In genomic region chr7:156219307-156220077, GRCh38 we compare ENCODE assay signal across 19 cellular contexts.
"Had no signal": no experiment of that assay in that cellular context is flagged by ENCODE, and none has a peak within 500 bp of the region (broad histone marks: within the 10 kb centered on the region; RNA-seq: fewer than 3 reads in every experiment).

No MANE protein-coding gene starts in this region.

- FAIRE-seq: keratinocyte, TTC549 had no signal

- DNase-seq: activated CD4-positive, alpha-beta T cell treated with anti-CD3 and anti-CD28 coated beads, Interleukin-2, amount 50 U/mL, for 4 hours; activated naive CD4-positive, alpha-beta T cell treated with anti-CD3 and anti-CD28 coated beads for 36 hours; activated T-cell treated with anti-CD3 and anti-CD28 coated beads, Interleukin-2, amount 50 U/mL, for 1 hour; body of pancreas; caudate nucleus; dorsolateral prefrontal cortex; foreskin melanocyte; hypothalamus; left ventricle myocardium superior; mucosa of descending colon; naive B cell; sigmoid colon; stimulated activated naive CD4-positive, alpha-beta T cell; thyroid gland; uterus had no signal

- H3K27ac ChIP-seq: body of pancreas, dorsolateral prefrontal cortex, parathyroid adenoma, sigmoid colon, thyroid gland, uterus had no signal

- H3K36me3 ChIP-seq: sigmoid colon, thyroid gland, uterus had no signal

- H3K79me2 ChIP-seq: parathyroid adenoma had no signal

- ATAC-seq: activated T-helper 17 cell treated with anti-CD3 and anti-CD28 coated beads, Interleukin-2, amount 50 U/mL, for 72 hours; body of pancreas; left ventricle myocardium superior; mucosa of descending colon had no signal

- H3K9ac ChIP-seq: parathyroid adenoma had no signal

- H3K9me3 ChIP-seq: body of pancreas, mucosa of descending colon, sigmoid colon, thyroid gland, uterus had no signal

- H3K4me1 ChIP-seq: body of pancreas, parathyroid adenoma, sigmoid colon, thyroid gland, uterus had no signal

- H2AFZ ChIP-seq: parathyroid adenoma had no signal

- H3K4me3 ChIP-seq: body of pancreas, dorsolateral prefrontal cortex, mucosa of descending colon, sigmoid colon, thyroid gland, uterus had no signal

- H3K27me3 ChIP-seq: body of pancreas, sigmoid colon, thyroid gland, uterus had no signal
